In the genomic region with DNA sequence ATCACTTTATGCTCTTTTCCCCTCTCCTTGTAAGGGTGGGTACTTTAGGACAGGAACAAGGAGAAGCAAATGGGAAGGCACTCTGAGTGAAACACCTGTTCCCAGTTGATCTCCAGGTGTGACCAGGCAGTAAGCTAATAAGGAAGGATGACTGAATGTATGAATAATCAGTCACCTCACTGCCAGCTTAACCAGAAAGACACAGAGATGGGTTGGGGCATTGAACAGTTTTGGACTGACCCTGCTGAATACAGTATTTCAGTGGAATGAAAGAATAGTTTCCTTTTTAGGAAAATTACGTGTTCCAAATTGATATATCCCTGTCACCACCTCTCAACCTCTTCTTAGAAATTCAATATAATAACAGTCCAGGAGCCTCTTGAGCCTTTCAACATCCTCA, we compare ENCODE assay signal across 12 cellular contexts.
DNase-seq lines count a peak whose midpoint lies in the region; ATAC-seq, FAIRE-seq and TF ChIP-seq lines count a peak whose summit lies in the region.
"Had no signal": no experiment of that assay in that cellular context is flagged by ENCODE, and none has a peak within 500 bp of the region (broad histone marks: within the 10 kb centered on the region; RNA-seq: fewer than 3 reads in every experiment).

No MANE protein-coding gene starts in this region.

- H3K4me3 Mint-ChIP-seq in mesothelial cell of epicardium: no peak overlapping the region
- no peak overlapping the region for H3K4me3 Mint-ChIP-seq in natural killer cell
- H3K4me3 Mint-ChIP-seq: activated T-helper 17 cell treated with anti-CD3 and anti-CD28 coated beads, Interleukin-2, amount 50 U/mL, for 72 hours had no signal

- H3K4me1 ChIP-seq in heart left ventricle (peaks cover 5 to 29% (median 20%) of the 10 kb centered on the region in 12 donors), breast epithelium (no peaks in the 10 kb centered on the region)
- H3K4me1 ChIP-seq: BLaER1 had no signal

- no peak overlapping the region for H3K4me3 ChIP-seq in heart left ventricle
- H3K4me3 ChIP-seq in breast epithelium: no peak overlapping the region
- H3K4me3 ChIP-seq: BLaER1, upper lobe of right lung had no signal

- H3K27me3 ChIP-seq in heart left ventricle (no peaks in the 10 kb centered on the region), breast epithelium (no peaks in the 10 kb centered on the region)
- H3K27me3 ChIP-seq: BLaER1, upper lobe of right lung had no signal

- TF ChIP-seq CTCF in heart left ventricle (IDR thresholded peaks at IDR 0.05) (no peak), breast epithelium (IDR thresholded peaks at IDR 0.05) (no peak), mesothelial cell of epicardium (IDR thresholded peaks at IDR 0.05; ENCODE audit: unreplicated experiment) (no peak), natural killer cell (IDR thresholded peaks at IDR 0.05) (no peak)

- ATAC-seq in heart left ventricle (peak in 2 of 4 donors; percentile 31 to 32), Right ventricle myocardium superior (ENCODE audit: poor library complexity) (no peak), natural killer cell (no peak), GM19467 (IDR thresholded peaks at IDR 0.05; ENCODE audit: unreplicated experiment) (no peak)
- ATAC-seq: activated T-helper 17 cell treated with anti-CD3 and anti-CD28 coated beads, Interleukin-2, amount 50 U/mL, for 72 hours had no signal

- TF ChIP-seq POLR2A in heart left ventricle (IDR thresholded peaks at IDR 0.05): no peak
- no peak for TF ChIP-seq POLR2A in breast epithelium (IDR thresholded peaks at IDR 0.05)

- H3K9me3 Mint-ChIP-seq in mesothelial cell of epicardium (peaks cover 36% of the 10 kb centered on the region), natural killer cell (peaks cover 6 to 11% of the 10 kb centered on the region in 2 donors)

- H3K4me1 Mint-ChIP-seq in mesothelial cell of epicardium: peaks cover 16% of the 10 kb centered on the region
- peaks cover 4 to 13% of the 10 kb centered on the region in 2 donors for H3K4me1 Mint-ChIP-seq in natural killer cell

- H3K36me3 ChIP-seq in heart left ventricle (no peaks in the 10 kb centered on the region), breast epithelium (no peaks in the 10 kb centered on the region)
- H3K36me3 ChIP-seq: upper lobe of right lung had no signal

- intact Hi-C loops in heart left ventricle (cut with DNase I): no loop called here
- intact Hi-C loops in Right ventricle myocardium superior (cut with DNase I): no loop called here
- intact Hi-C loops in breast epithelium (cut with DNase I; ENCODE audit: low total_unique reads): no loop called here
- intact Hi-C loops in natural killer cell (cut with micrococcal nuclease): no loop called here

- peak; percentile 44 for FAIRE-seq in urothelium cell line (lab: Jason Lieb, UNC)

- H3K27ac Mint-ChIP-seq in mesothelial cell of epicardium: peak overlapping the region; percentile 77
- no peak overlapping the region for H3K27ac Mint-ChIP-seq in natural killer cell
- H3K27ac Mint-ChIP-seq: activated T-helper 17 cell treated with anti-CD3 and anti-CD28 coated beads, Interleukin-2, amount 50 U/mL, for 72 hours had no signal

- H3K27me3 Mint-ChIP-seq in mesothelial cell of epicardium (ENCODE audit: low read depth) (no peaks in the 10 kb centered on the region), natural killer cell (ENCODE audit: low read depth in 2 of 2) (no peaks in the 10 kb centered on the region)
- H3K27me3 Mint-ChIP-seq: activated T-helper 17 cell treated with anti-CD3 and anti-CD28 coated beads, Interleukin-2, amount 50 U/mL, for 72 hours had no signal

- WGBS in heart left ventricle, 4 donors: 59 to 81% (median 63%) methylated on average over 1 of the region's 1 CpG

- H3K36me3 Mint-ChIP-seq in mesothelial cell of epicardium (peaks cover 38% of the 10 kb centered on the region), natural killer cell (peaks cover 10% of the 10 kb centered on the region)

- DNase-seq in heart left ventricle: no peak
- DNase-seq in Right ventricle myocardium superior: no peak
- DNase-seq in breast epithelium (ENCODE audit: low spot score in 2 of 2): no peak
- DNase-seq in mesothelial cell of epicardium (ENCODE audit: low spot score in 2 of 2, unreplicated experiment in 2 of 2): no peak
- peak; percentile 30 for DNase-seq in urothelium cell line (ENCODE audit: low spot score)
- no peak for DNase-seq in natural killer cell
- no peak for DNase-seq in foreskin melanocyte
- DNase-seq: upper lobe of right lung had no signal

- H3K9me3 ChIP-seq in heart left ventricle (peaks cover 0 to 18% (median 11%) of the 10 kb centered on the region in 12 donors), breast epithelium (peaks cover 6 to 7% of the 10 kb centered on the region in 2 donors)

- H3K27ac ChIP-seq in heart left ventricle (peak overlapping the region in 7 of 12 donors; percentile 36 to 76 (median 41)), breast epithelium (peak overlapping the region; percentile 60 to 64)
- H3K27ac ChIP-seq: BLaER1, VCaP had no signal
